In genomic region chr6:138109042-138109997, GRCh38 we compare ENCODE assay signal across 8 cellular contexts. TPM values are rescaled to one million over a fixed set of nuclear protein-coding genes. Genes with fewer than 3 reads are reported as not detected.
DNase-seq lines count a peak whose midpoint lies in the region; ATAC-seq and TF ChIP-seq lines count a peak whose summit lies in the region.

No MANE protein-coding gene starts in this region.

- H3K27me3 ChIP-seq in ascending aorta, result no peaks in the 10 kb centered on the region

- intact Hi-C loops in ascending aorta (cut with DNase I), result loop anchor here (1.0 to 5.0 kb wide), 5 partner anchors 108 to 663 kb away; partner anchors contain the start of genes CCDC28A, HEBP2 and TNFAIP3

- H3K9me3 ChIP-seq in ascending aorta, result no peaks in the 10 kb centered on the region

- H3K4me1 ChIP-seq in ascending aorta, result no peaks in the 10 kb centered on the region

- peak overlapping the region in 1 of 2 donors; percentile 34 for H3K27ac ChIP-seq in ascending aorta

- ATAC-seq in GM21515 (IDR thresholded peaks at IDR 0.05; ENCODE audit: unreplicated experiment) (peak; percentile 60), GM21528 (IDR thresholded peaks at IDR 0.05; ENCODE audit: low FRiP score, unreplicated experiment) (no peak)

- DNase-seq in CMK (ENCODE audit: low read depth), result peak; percentile 32
- peak; percentile 77 for DNase-seq in NCI-H146 (lab: John Stamatoyannopoulos, UW)
- DNase-seq in T1000 (lab: John Stamatoyannopoulos, UW), result peak; percentile 31
- DNase-seq in ascending aorta (ENCODE audit: low spot score in 2 of 2), result peak in 1 of 2 donors; percentile 85
- DNase-seq in hippocampal formation (lab: John Stamatoyannopoulos, UW), result peak; percentile 19 to 27
- DNase-seq in stimulated activated CD4-positive, alpha-beta T cell treated with anti-CD3 and anti-CD28 coated beads, Interleukin-12 subunit alpha, Interleukin-12 subunit beta, amount 100 ng/mL, for 4 hours, result peak; percentile 77

- TF ChIP-seq CTCF in ascending aorta (IDR thresholded peaks at IDR 0.05), result peak; percentile 72 to 97 (median 95)

- peak overlapping the region in 1 of 2 donors; percentile 18 for H3K4me3 ChIP-seq in ascending aorta

- H3K36me3 ChIP-seq in ascending aorta, result no peaks in the 10 kb centered on the region

RNA-seq across cellular contexts. Expression of gene PERP, which starts 2.1 kb away (rescaled TPM):
- 14.5 TPM for total RNA-seq in ascending aorta

RNA-seq across cellular contexts. Expression of gene ARFGEF3, which starts 52.4 kb away (rescaled TPM):
- 1.8 TPM for total RNA-seq in ascending aorta
